3 cellular contexts compared by ENCODE assay signal in the genomic region with DNA sequence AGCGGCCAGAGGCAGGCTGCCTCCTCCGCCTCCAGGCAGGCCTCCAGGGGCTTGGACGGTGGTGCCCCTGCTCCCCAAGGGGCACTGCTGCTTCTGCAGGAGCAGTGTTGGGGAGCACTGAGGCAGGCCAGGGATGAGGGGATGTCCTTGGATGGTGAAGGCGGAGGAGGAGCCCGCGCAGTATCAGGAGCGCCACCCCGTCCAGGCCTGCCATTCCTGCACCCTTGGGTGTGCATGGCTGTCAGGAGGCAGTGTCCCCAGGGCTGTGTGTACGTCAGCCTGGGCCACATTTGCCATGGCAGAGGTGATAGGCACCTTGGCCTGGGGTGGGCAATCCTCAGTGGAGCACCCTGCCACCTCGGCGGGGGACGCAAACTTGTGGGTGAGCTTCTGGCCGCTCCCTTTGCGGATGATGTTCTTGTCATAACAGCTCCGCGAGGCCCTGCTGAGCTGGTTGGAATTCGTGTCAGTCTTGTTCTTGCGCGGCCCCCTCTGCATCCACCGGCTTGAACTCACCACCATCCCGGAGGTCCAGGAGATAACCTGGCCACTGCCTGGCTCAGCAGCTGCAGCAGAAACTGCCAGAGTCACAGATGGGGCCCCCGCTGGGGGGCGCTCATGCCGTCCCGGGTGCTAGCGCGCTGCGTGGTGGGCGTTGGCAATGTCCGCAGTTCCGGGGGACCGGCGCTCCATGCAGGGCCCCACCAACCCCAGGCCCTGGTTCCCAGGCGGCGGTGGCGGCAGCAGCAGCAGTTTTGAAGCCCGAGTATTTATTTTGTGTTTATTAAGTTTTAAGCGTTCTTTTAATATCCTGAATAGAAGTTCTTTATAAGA.
TF ChIP-seq lines count a peak whose summit lies in the region.

No MANE protein-coding gene starts in this region.

TF ChIP-seq in SK-N-SH, 30 proteins besides CTCF, POLR2A, EP300 and RAD21 (continues in another document):
- TF ChIP-seq NRF1 (IDR thresholded peaks at IDR 0.05; ENCODE audit: low read depth, low read length) (no peak), POLR2AphosphoS5 (IDR thresholded peaks at IDR 0.05; ENCODE audit: low read depth, low read length) (no peak), EZH2phosphoT487 (IDR thresholded peaks at IDR 0.05; ENCODE audit: borderline replicate concordance, low read depth) (no peak), JUND (IDR thresholded peaks at IDR 0.05) (no peak), FOXJ3 (CRISPR knock-in tag; IDR thresholded peaks at IDR 0.05) (no peak), SIN3A (IDR thresholded peaks at IDR 0.05; ENCODE audit: borderline replicate concordance, low read depth, low read length) (no peak), CHD2 (IDR thresholded peaks at IDR 0.05; ENCODE audit: low read length, partially characterized antibody) (no peak), SMC3 (IDR thresholded peaks at IDR 0.05; ENCODE audit: low read depth, low read length) (no peak), GABPA (IDR thresholded peaks at IDR 0.05; ENCODE audit: low read depth) (no peak), TAF1 (IDR thresholded peaks at IDR 0.05; ENCODE audit: borderline replicate concordance, low read depth, low read length) (no peak), FOXM1 (IDR thresholded peaks at IDR 0.05; ENCODE audit: low read depth) (no peak), NFIC (IDR thresholded peaks at IDR 0.05; ENCODE audit: borderline replicate concordance) (no peak), RXRA (IDR thresholded peaks at IDR 0.05; ENCODE audit: borderline replicate concordance, low read depth) (no peak)
- TF ChIP-seq, protein P1, sequence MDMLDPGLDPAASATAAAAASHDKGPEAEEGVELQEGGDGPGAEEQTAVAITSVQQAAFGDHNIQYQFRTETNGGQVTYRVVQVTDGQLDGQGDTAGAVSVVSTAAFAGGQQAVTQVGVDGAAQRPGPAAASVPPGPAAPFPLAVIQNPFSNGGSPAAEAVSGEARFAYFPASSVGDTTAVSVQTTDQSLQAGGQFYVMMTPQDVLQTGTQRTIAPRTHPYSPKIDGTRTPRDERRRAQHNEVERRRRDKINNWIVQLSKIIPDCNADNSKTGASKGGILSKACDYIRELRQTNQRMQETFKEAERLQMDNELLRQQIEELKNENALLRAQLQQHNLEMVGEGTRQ (IDR thresholded peaks at IDR 0.05; ENCODE audit: borderline replicate concordance, low read depth, low read length) = no peak
- TF ChIP-seq, protein P2, sequence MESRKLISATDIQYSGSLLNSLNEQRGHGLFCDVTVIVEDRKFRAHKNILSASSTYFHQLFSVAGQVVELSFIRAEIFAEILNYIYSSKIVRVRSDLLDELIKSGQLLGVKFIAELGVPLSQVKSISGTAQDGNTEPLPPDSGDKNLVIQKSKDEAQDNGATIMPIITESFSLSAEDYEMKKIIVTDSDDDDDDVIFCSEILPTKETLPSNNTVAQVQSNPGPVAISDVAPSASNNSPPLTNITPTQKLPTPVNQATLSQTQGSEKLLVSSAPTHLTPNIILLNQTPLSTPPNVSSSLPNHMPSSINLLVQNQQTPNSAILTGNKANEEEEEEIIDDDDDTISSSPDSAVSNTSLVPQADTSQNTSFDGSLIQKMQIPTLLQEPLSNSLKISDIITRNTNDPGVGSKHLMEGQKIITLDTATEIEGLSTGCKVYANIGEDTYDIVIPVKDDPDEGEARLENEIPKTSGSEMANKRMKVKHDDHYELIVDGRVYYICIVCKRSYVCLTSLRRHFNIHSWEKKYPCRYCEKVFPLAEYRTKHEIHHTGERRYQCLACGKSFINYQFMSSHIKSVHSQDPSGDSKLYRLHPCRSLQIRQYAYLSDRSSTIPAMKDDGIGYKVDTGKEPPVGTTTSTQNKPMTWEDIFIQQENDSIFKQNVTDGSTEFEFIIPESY (IDR thresholded peaks at IDR 0.05; ENCODE audit: borderline replicate concordance, low read depth) = no peak
- TF ChIP-seq, protein P3, sequence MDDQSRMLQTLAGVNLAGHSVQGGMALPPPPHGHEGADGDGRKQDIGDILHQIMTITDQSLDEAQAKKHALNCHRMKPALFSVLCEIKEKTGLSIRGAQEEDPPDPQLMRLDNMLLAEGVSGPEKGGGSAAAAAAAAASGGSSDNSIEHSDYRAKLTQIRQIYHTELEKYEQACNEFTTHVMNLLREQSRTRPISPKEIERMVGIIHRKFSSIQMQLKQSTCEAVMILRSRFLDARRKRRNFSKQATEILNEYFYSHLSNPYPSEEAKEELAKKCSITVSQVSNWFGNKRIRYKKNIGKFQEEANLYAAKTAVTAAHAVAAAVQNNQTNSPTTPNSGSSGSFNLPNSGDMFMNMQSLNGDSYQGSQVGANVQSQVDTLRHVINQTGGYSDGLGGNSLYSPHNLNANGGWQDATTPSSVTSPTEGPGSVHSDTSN (IDR thresholded peaks at IDR 0.05) = no peak

TF ChIP-seq in SK-N-SH treated with all-trans-retinoic acid at 6 μM for 48 hours, 23 proteins besides CTCF, POLR2A, EP300 and RAD21 (continues in another document):
- TF ChIP-seq, protein P4, sequence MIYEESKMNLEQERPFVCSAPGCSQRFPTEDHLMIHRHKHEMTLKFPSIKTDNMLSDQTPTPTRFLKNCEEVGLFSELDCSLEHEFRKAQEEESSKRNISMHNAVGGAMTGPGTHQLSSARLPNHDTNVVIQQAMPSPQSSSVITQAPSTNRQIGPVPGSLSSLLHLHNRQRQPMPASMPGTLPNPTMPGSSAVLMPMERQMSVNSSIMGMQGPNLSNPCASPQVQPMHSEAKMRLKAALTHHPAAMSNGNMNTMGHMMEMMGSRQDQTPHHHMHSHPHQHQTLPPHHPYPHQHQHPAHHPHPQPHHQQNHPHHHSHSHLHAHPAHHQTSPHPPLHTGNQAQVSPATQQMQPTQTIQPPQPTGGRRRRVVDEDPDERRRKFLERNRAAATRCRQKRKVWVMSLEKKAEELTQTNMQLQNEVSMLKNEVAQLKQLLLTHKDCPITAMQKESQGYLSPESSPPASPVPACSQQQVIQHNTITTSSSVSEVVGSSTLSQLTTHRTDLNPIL (CRISPR knock-in tag; IDR thresholded peaks at IDR 0.05; ENCODE audit: low read depth) = no peak
- TF ChIP-seq ZC3H10 (CRISPR knock-in tag; IDR thresholded peaks at IDR 0.05) = no peak
- no peak for TF ChIP-seq ISL1 (CRISPR knock-in tag; IDR thresholded peaks at IDR 0.05)
- TF ChIP-seq, protein P5, sequence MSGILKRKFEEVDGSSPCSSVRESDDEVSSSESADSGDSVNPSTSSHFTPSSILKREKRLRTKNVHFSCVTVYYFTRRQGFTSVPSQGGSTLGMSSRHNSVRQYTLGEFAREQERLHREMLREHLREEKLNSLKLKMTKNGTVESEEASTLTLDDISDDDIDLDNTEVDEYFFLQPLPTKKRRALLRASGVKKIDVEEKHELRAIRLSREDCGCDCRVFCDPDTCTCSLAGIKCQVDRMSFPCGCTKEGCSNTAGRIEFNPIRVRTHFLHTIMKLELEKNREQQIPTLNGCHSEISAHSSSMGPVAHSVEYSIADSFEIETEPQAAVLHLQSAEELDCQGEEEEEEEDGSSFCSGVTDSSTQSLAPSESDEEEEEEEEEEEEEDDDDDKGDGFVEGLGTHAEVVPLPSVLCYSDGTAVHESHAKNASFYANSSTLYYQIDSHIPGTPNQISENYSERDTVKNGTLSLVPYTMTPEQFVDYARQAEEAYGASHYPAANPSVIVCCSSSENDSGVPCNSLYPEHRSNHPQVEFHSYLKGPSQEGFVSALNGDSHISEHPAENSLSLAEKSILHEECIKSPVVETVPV (CRISPR knock-in tag; IDR thresholded peaks at IDR 0.05) = no peak
- TF ChIP-seq SNAI2 (CRISPR knock-in tag; IDR thresholded peaks at IDR 0.05) = no peak
- no peak for TF ChIP-seq TOX (CRISPR knock-in tag; IDR thresholded peaks at IDR 0.05; ENCODE audit: borderline replicate concordance)
- TF ChIP-seq ZNF70 (CRISPR knock-in tag; IDR thresholded peaks at IDR 0.05) = no peak
- no peak for TF ChIP-seq PPARA (CRISPR knock-in tag; IDR thresholded peaks at IDR 0.05; ENCODE audit: borderline replicate concordance)
- TF ChIP-seq TCF4 (CRISPR knock-in tag; IDR thresholded peaks at IDR 0.05; ENCODE audit: borderline replicate concordance) = no peak
- TF ChIP-seq, protein P6, sequence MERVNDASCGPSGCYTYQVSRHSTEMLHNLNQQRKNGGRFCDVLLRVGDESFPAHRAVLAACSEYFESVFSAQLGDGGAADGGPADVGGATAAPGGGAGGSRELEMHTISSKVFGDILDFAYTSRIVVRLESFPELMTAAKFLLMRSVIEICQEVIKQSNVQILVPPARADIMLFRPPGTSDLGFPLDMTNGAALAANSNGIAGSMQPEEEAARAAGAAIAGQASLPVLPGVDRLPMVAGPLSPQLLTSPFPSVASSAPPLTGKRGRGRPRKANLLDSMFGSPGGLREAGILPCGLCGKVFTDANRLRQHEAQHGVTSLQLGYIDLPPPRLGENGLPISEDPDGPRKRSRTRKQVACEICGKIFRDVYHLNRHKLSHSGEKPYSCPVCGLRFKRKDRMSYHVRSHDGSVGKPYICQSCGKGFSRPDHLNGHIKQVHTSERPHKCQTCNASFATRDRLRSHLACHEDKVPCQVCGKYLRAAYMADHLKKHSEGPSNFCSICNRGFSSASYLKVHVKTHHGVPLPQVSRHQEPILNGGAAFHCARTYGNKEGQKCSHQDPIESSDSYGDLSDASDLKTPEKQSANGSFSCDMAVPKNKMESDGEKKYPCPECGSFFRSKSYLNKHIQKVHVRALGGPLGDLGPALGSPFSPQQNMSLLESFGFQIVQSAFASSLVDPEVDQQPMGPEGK (CRISPR knock-in tag; IDR thresholded peaks at IDR 0.05; ENCODE audit: borderline replicate concordance) = no peak
- no peak for TF ChIP-seq OSR1 (CRISPR knock-in tag; IDR thresholded peaks at IDR 0.05)
- TF ChIP-seq GLIS3 (CRISPR knock-in tag; IDR thresholded peaks at IDR 0.05) = no peak
- no peak for TF ChIP-seq ZNF8 (CRISPR knock-in tag; IDR thresholded peaks at IDR 0.05)
- no peak for TF ChIP-seq ESRRG (CRISPR knock-in tag; IDR thresholded peaks at IDR 0.05)

TF ChIP-seq in K562, 482 proteins besides CTCF, POLR2A, EP300 and RAD21:
- peak; percentile 17 for TF ChIP-seq ZFP36 (IDR thresholded peaks at IDR 0.05; ENCODE audit: low read depth, low read length, partially characterized antibody)
- TF ChIP-seq, protein P7, sequence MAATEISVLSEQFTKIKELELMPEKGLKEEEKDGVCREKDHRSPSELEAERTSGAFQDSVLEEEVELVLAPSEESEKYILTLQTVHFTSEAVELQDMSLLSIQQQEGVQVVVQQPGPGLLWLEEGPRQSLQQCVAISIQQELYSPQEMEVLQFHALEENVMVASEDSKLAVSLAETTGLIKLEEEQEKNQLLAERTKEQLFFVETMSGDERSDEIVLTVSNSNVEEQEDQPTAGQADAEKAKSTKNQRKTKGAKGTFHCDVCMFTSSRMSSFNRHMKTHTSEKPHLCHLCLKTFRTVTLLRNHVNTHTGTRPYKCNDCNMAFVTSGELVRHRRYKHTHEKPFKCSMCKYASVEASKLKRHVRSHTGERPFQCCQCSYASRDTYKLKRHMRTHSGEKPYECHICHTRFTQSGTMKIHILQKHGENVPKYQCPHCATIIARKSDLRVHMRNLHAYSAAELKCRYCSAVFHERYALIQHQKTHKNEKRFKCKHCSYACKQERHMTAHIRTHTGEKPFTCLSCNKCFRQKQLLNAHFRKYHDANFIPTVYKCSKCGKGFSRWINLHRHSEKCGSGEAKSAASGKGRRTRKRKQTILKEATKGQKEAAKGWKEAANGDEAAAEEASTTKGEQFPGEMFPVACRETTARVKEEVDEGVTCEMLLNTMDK (IDR thresholded peaks at IDR 0.05; ENCODE audit: borderline replicate concordance, insufficient read depth, low read depth, low read length, poor library complexity, severe bottlenecking) = peak; percentile 79
- TF ChIP-seq FOXM1 (IDR thresholded peaks at IDR 0.05; ENCODE audit: low read depth) = no peak
- TF ChIP-seq FOXM1 (CRISPR knock-in tag; IDR thresholded peaks at IDR 0.05; ENCODE audit: low read depth) = no peak
- TF ChIP-seq, protein P8, sequence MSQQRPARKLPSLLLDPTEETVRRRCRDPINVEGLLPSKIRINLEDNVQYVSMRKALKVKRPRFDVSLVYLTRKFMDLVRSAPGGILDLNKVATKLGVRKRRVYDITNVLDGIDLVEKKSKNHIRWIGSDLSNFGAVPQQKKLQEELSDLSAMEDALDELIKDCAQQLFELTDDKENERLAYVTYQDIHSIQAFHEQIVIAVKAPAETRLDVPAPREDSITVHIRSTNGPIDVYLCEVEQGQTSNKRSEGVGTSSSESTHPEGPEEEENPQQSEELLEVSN (IDR thresholded peaks at IDR 0.05; ENCODE audit: borderline replicate concordance in 1 of 2, extremely low read depth in 1 of 2, insufficient read depth in 1 of 2, insufficient read length in 1 of 2, low read depth in 1 of 2, low read length in 1 of 2, poor library complexity in 1 of 2, severe bottlenecking in 1 of 2) = peak in 1 of 2 experiments; percentile 30
TF ChIP-seq in K562: peak in this region for 3.
